9 cellular contexts compared by ENCODE assay signal in genomic region chr12:50825372-50825838, GRCh38. TPM values are rescaled to one million over a fixed set of nuclear protein-coding genes. Genes with fewer than 3 reads are reported as not detected.
DNase-seq lines count a peak whose midpoint lies in the region; ATAC-seq, FAIRE-seq and TF ChIP-seq lines count a peak whose summit lies in the region.
"Had no signal": no experiment of that assay in that cellular context is flagged by ENCODE, and none has a peak within 500 bp of the region (broad histone marks: within the 10 kb centered on the region; RNA-seq: fewer than 3 reads in every experiment).

No MANE protein-coding gene starts in this region.

- FAIRE-seq in D721Med (lab: Jason Lieb, UNC) (peak; percentile 67), H1 (lab: Jason Lieb, UNC) (no peak)

- no peak overlapping the region for H3K18ac ChIP-seq in IMR-90 (ENCODE audit: low read depth, low read length)
- no peak overlapping the region for H3K18ac ChIP-seq in H1 (ENCODE audit: extremely low read depth, low read length)

- ATAC-seq in IMR-90 (ENCODE audit: low read depth) (peak; percentile 79), HG03521 (IDR thresholded peaks at IDR 0.05; ENCODE audit: unreplicated experiment) (no peak), HG03432 (IDR thresholded peaks at IDR 0.05; ENCODE audit: unreplicated experiment) (no peak)

- H3K23ac ChIP-seq in IMR-90 (ENCODE audit: low read depth, low read length) = no peak overlapping the region
- H3K23ac ChIP-seq in H1 (ENCODE audit: insufficient read length) = no peak overlapping the region

- DNase-seq in D721Med (ENCODE audit: insufficient read length, low spot score) (no peak), IMR-90 (peak; percentile 83), RPMI7951 (ENCODE audit: low read depth) (peak; percentile 66), H1 (ENCODE audit: low read depth in 1 of 2, low spot score in 2 of 2) (no peak), middle frontal gyrus (ENCODE audit: extremely low spot score, low spot score) (peak; percentile 53)
- no peak for DNase-seq in stimulated activated CD4-positive, alpha-beta T cell treated with anti-CD3 and anti-CD28 coated beads, Interleukin-4, amount 100 ng/mL, for 24 hours

- H3K4ac ChIP-seq in IMR-90 (ENCODE audit: low read depth, low read length) = peak overlapping the region; percentile 3; the same call in 1 of the 2 replicates
- H3K4ac ChIP-seq in H1 (replicated peaks; ENCODE audit: insufficient read length, low read depth, low read length) = no peak overlapping the region

- H4K20me1 ChIP-seq in IMR-90 (ENCODE audit: insufficient read depth, low read length) (no peaks in the 10 kb centered on the region), H1 (replicated peaks in 1 of 2; ENCODE audit: control insufficient read depth in 1 of 2, insufficient read depth in 2 of 2, low read length in 2 of 2) (no peaks in the 10 kb centered on the region)

- H4K91ac ChIP-seq in IMR-90 (ENCODE audit: insufficient read depth, low read depth, low read length) = no peak overlapping the region
- no peak overlapping the region for H4K91ac ChIP-seq in H1 (replicated peaks; ENCODE audit: insufficient read length, low read length)

- no peaks in the 10 kb centered on the region for H3K79me2 ChIP-seq in H1 (ENCODE audit: control insufficient read depth in 1 of 2, insufficient read depth in 2 of 2, low read length in 2 of 2)

- H4K8ac ChIP-seq in IMR-90 (ENCODE audit: low read depth in 2 of 2, low read length in 2 of 2) (peak overlapping the region; percentile 18 to 71; a peak in 1 of 4 replicates), H1 (ENCODE audit: extremely low read depth, insufficient read depth, low read length) (no peak overlapping the region)

- H2AFZ ChIP-seq in IMR-90 (replicated peaks; ENCODE audit: low read length, poor library complexity) (no peak overlapping the region), H1 (ENCODE audit: low read length) (no peak overlapping the region)

- H3K79me1 ChIP-seq in IMR-90 (ENCODE audit: low read depth in 1 of 2, low read length in 2 of 2) = no peaks in the 10 kb centered on the region; a peak in 1 of 4 replicates
- H3K79me1 ChIP-seq in H1 (ENCODE audit: low read depth, low read length) = no peaks in the 10 kb centered on the region

- no TSS peak for BruUV-seq in IMR-90 (replicated peaks; lab: Mats Ljungman, UMichigan)

- H2BK20ac ChIP-seq in IMR-90 (ENCODE audit: low read depth, low read length) = no peak overlapping the region
- no peak overlapping the region for H2BK20ac ChIP-seq in H1 (ENCODE audit: low read length)

- POLR2A ChIA-PET in IMR-90 (lab: Charles Lee; ENCODE audit: unreplicated experiment) = interaction anchor here (0.6 to 0.7 kb wide), 3 partner anchors 27 to 255 kb away, joined by 4 to 17 read pairs (median 4); no protein-coding TSS in a partner anchor
- POLR2A ChIA-PET in H1 (lab: Charles Lee; ENCODE audit: partially characterized antibody) = interaction anchor here (0.6 to 1.8 kb wide), 6 partner anchors 15 to 203 kb away, joined by 3 to 6 read pairs (median 4); partner anchors contain the start of gene SLC11A2

- peak overlapping the region; percentile 46; the same call in 1 of the 2 replicates for H3K9ac ChIP-seq in IMR-90 (ENCODE audit: low read depth, low read length)
- no peak overlapping the region for H3K9ac ChIP-seq in H1 (replicated peaks in 1 of 4; ENCODE audit: extremely low read depth in 1 of 4, low read depth in 3 of 4, low read length in 3 of 4)

- H2BK15ac ChIP-seq in IMR-90 (ENCODE audit: low read depth, low read length) (0 out of 3 replicates have a peak overlapping the region, but pooled peaks have one; percentile 37), H1 (ENCODE audit: low read length) (no peak overlapping the region)

- H3K14ac ChIP-seq in IMR-90 (replicated peaks; ENCODE audit: low read depth, low read length) (no peak overlapping the region), H1 (ENCODE audit: insufficient read length) (no peak overlapping the region)

- H2AK9ac ChIP-seq in IMR-90 (replicated peaks; ENCODE audit: low read depth, low read length, poor library complexity) = no peak overlapping the region

- TF ChIP-seq CTCF in D721Med (IDR thresholded peaks at IDR 0.05; ENCODE audit: insufficient read depth, missing control alignments) (peak; percentile 51), IMR-90 (conservative IDR thresholded peaks at IDR 0.05; ENCODE audit: low read depth, low read length) (peak; percentile 67), H1 (IDR thresholded peaks at IDR 0.05; ENCODE audit: control extremely low read depth in 1 of 3, insufficient read depth in 1 of 3, low read depth in 1 of 3, low read length in 3 of 3) (peak in 2 of 3 experiments; percentile 25 to 31; a peak in 2 of 4 replicates)

- CTCF ChIA-PET in IMR-90 (lab: Yijun Ruan, JAX) = interaction anchor here (0.6 to 4.3 kb wide), 5 partner anchors 27 to 523 kb away, joined by 3 to 41 read pairs (median 3); no protein-coding TSS in a partner anchor
- CTCF ChIA-PET in H1 (lab: Charles Lee; ENCODE audit: partially characterized antibody) = interaction anchor here (0.6 to 6.6 kb wide), 25 partner anchors 11 to 526 kb away, joined by 3 to 89 read pairs (median 5); partner anchors contain the start of genes HIGD1C, LETMD1 and SLC11A2

- H2BK120ac ChIP-seq in IMR-90 (ENCODE audit: low read depth, low read length) = no peak overlapping the region
- no peak overlapping the region for H2BK120ac ChIP-seq in H1 (replicated peaks; ENCODE audit: low read depth, low read length)

- H3K4me3 ChIP-seq in IMR-90 (ENCODE audit: insufficient read depth, low read depth, low read length) = no peak overlapping the region
- H3K4me3 ChIP-seq in H1 (ENCODE audit: extremely low read depth in 1 of 4, insufficient read depth in 2 of 4, low read depth in 3 of 4, low read length in 4 of 4) = no peak overlapping the region

- WGBS in IMR-90 (ENCODE audit: extremely low coverage in 2 of 2, insufficient read length in 1 of 2), 2 experiments = no CpG with 5 or more reads among the region's 2 CpGs
- 88% methylated on average over 2 of the region's 2 CpGs; no CpG with 5 or more reads in 1 of the 2 experiments for WGBS in H1 (ENCODE audit: extremely low coverage in 1 of 2, insufficient coverage in 1 of 2, insufficient read length in 1 of 2, insufficient replicate concordance in 2 of 2, low coverage in 1 of 2, low lambda C conversion rate in 2 of 2, missing lambda C conversion rate in 1 of 2), 2 experiments

- intact Hi-C loops in IMR-90 (cut with micrococcal nuclease) = loop anchor here (1.0 to 5.0 kb wide), 4 partner anchors 60 to 517 kb away; no protein-coding TSS in a partner anchor

- no peak overlapping the region; the same call in 1 of the 2 replicates for H3K4me2 ChIP-seq in IMR-90 (ENCODE audit: low read depth, low read length)
- no peak overlapping the region for H3K4me2 ChIP-seq in H1 (ENCODE audit: insufficient read depth in 1 of 2, low read depth in 2 of 2, low read length in 2 of 2)

- H3K4me1 ChIP-seq in IMR-90 (ENCODE audit: control insufficient read depth, insufficient read depth, low read length) (peaks cover 2% of the 10 kb centered on the region), H1 (replicated peaks in 1 of 4; ENCODE audit: control insufficient read depth in 3 of 4, insufficient read depth in 4 of 4, low read length in 3 of 4) (no peaks in the 10 kb centered on the region)

- dilution Hi-C loops in IMR-90 (cut with HindIII; ENCODE audit: low sequenced_read_pairs, unreplicated experiment) = no loop called here

- no peak overlapping the region for H2BK12ac ChIP-seq in H1 (ENCODE audit: low read depth, low read length)

- TF ChIP-seq RAD21 in IMR-90 (IDR thresholded peaks at IDR 0.05; ENCODE audit: low read length) = peak; percentile 67
- peak in 1 of 2 experiments; percentile 56 for TF ChIP-seq RAD21 in H1 (IDR thresholded peaks at IDR 0.05 in 1 of 2, conservative IDR thresholded peaks at IDR 0.05 in 1 of 2; ENCODE audit: low read depth in 2 of 2, low read length in 2 of 2)

- H3K27me3 ChIP-seq in IMR-90 (ENCODE audit: control insufficient read depth, insufficient read depth, low read length) = no peaks in the 10 kb centered on the region
- no peaks in the 10 kb centered on the region for H3K27me3 ChIP-seq in H1 (replicated peaks in 1 of 4; ENCODE audit: control insufficient read depth in 3 of 4, extremely low read depth in 1 of 4, insufficient read depth in 3 of 4, low read length in 3 of 4)

- H3K9me3 ChIP-seq in IMR-90 (ENCODE audit: control insufficient read depth, insufficient read depth, low read length) (no peaks in the 10 kb centered on the region), H1 (ENCODE audit: insufficient read depth in 2 of 2, low read depth in 1 of 2, low read length in 1 of 2) (no peaks in the 10 kb centered on the region)

- no peak for TF ChIP-seq EP300 in H1 (IDR thresholded peaks at IDR 0.05; ENCODE audit: borderline replicate concordance in 1 of 2, low read depth in 2 of 2, low read length in 2 of 2)

- H2AK5ac ChIP-seq in IMR-90 (ENCODE audit: low read depth, low read length) (no peak overlapping the region), H1 (ENCODE audit: low read depth, low read length) (no peak overlapping the region)

- H3K27ac ChIP-seq in IMR-90 (ENCODE audit: insufficient read depth, low read length) = no peak overlapping the region
- H3K27ac ChIP-seq in H1 (ENCODE audit: low read depth, low read length) = no peak overlapping the region

- no peak for TF ChIP-seq POLR2A in IMR-90 (IDR thresholded peaks at IDR 0.05; ENCODE audit: low read depth, low read length)
- TF ChIP-seq POLR2A in H1 (IDR thresholded peaks at IDR 0.05; ENCODE audit: control extremely low read depth in 1 of 2, low read depth in 2 of 2, low read length in 2 of 2) = no peak

- no peak overlapping the region for H3K56ac ChIP-seq in IMR-90 (ENCODE audit: extremely low read depth, insufficient read depth, low read length)
- no peak overlapping the region for H3K56ac ChIP-seq in H1 (replicated peaks; ENCODE audit: insufficient read length, low read depth, low read length)

- H4K5ac ChIP-seq in IMR-90 (ENCODE audit: low read depth, low read length) (no peak overlapping the region), H1 (ENCODE audit: insufficient read length, low read depth, low read length) (no peak overlapping the region)

- H3K9me1 ChIP-seq in IMR-90 (ENCODE audit: insufficient read depth, low read length) = peaks cover 3% of the 10 kb centered on the region; the same call in 1 of the 2 replicates

- in situ Hi-C loops in IMR-90 (cut with MboI; ENCODE audit: low sequenced_read_pairs) = loop anchor here (10.0 kb wide), 2 partner anchors 159 to 519 kb away; partner anchors contain the start of gene CELA1

- H2BK5ac ChIP-seq in IMR-90 (ENCODE audit: low read depth, low read length, poor library complexity, severe bottlenecking) (peak overlapping the region; percentile 56), H1 (ENCODE audit: low read depth, low read length) (no peak overlapping the region)

- no peaks in the 10 kb centered on the region for H3K23me2 ChIP-seq in H1 (ENCODE audit: low read depth, low read length)

- no peaks in the 10 kb centered on the region for H3K36me3 ChIP-seq in IMR-90 (ENCODE audit: control insufficient read depth, insufficient read depth, low read length)
- no peaks in the 10 kb centered on the region; a peak in 1 of 8 replicates for H3K36me3 ChIP-seq in H1 (ENCODE audit: control insufficient read depth in 2 of 4, insufficient read depth in 4 of 4, low read length in 3 of 4)

RNA-seq across cellular contexts. Expression of gene TMPRSS12, which starts 17.3 kb away (rescaled TPM):
- not detected in 2 replicates for total RNA-seq in IMR-90 (2012; rRNA removed)
- not detected in 2 replicates for polyA plus RNA-seq in IMR-90 (2012; rRNA removed)
- not detected in 2 replicates for polyA plus RNA-seq in IMR-90 (2012; cell fraction: cytosol; rRNA removed)
- polyA plus RNA-seq in IMR-90 (2012; cell fraction: nucleus; rRNA removed; ENCODE audit: low replicate concordance) = not detected in 2 replicates
- not detected in 2 replicates for total RNA-seq in RPMI7951 (2014; rRNA removed; shearing (Covaris generic))
- not detected in 2 replicates for total RNA-seq in H1 (2021; fragmentation: NEBNext Ultra II Directional; extraction: Animal tissue kit (Norgen Biotek cat#: 25700))
- polyA plus RNA-seq in H1 (2011; rRNA removed) = not detected in 2 replicates
- not detected for polyA plus RNA-seq in H1 (2011; cell fraction: cytosol; rRNA removed)
- polyA plus RNA-seq in H1 (2011; cell fraction: nucleus; rRNA removed) = not detected
- not detected in 4 replicates for polyA plus RNA-seq in H1 (2012, experiment 1 of 2)
- not detected for polyA plus RNA-seq in H1 (2012, experiment 2 of 2)
- not detected for polyA plus RNA-seq in H1 (2013, experiment 1 of 2)
- not detected for polyA plus RNA-seq in H1 (2013, experiment 2 of 2)
- polyA minus RNA-seq in H1 (2011; rRNA and poly(A)+ RNA removed) = not detected in 2 replicates
- not detected for polyA minus RNA-seq in H1 (2011; cell fraction: cytosol; rRNA and poly(A)+ RNA removed)
- polyA minus RNA-seq in H1 (2011; cell fraction: nucleus; rRNA and poly(A)+ RNA removed) = not detected
- total RNA-seq: T-helper 1 cell treated with Interleukin-12 subunit alpha and Interleukin-12 subunit beta and Interleukin-4 antibody, amounts not matched to agents 30 ng/mL and 1 ng/mL, for 36 hours had no signal

Comparison
In these comparisons a context has a peak if more than half of its experiments do, and no peak if none do; other contexts are left out.
1. DNase-seq: peak in IMR-90 (single experiment), RPMI7951 (single experiment) and middle frontal gyrus (single experiment); none in D721Med (single experiment), H1 (0 of 2) and stimulated activated CD4-positive, alpha-beta T cell treated with anti-CD3 and anti-CD28 coated beads, Interleukin-4, amount 100 ng/mL, for 24 hours (single experiment).
2. Peak in every context shown above with its lines, with median percentiles within 50 percentile points of each other: CTCF ChIP-seq.